ENCODE assay signal across 10 cellular contexts in genomic region chr3:188001926-188002325, GRCh38.
A peak's percentile ranks its signal among the peaks of the same experiment; 100 is the strongest.
DNase-seq lines count a peak whose midpoint lies in the region; ATAC-seq and TF ChIP-seq lines count a peak whose summit lies in the region.
"Had no signal": no experiment of that assay in that cellular context is flagged by ENCODE, and none has a peak within 500 bp of the region (broad histone marks: within the 10 kb centered on the region; RNA-seq: fewer than 3 reads in every experiment).

No MANE protein-coding gene starts in this region.

- H3K9me2 ChIP-seq in Karpas-422 (replicated peaks; ENCODE audit: insufficient read depth, low read length), result no peaks in the 10 kb centered on the region

- peaks cover 76% of the 10 kb centered on the region for H3K4me1 ChIP-seq in Karpas-422 (ENCODE audit: low read length)
- H3K4me1 ChIP-seq in right cardiac atrium (ENCODE audit: control insufficient read depth, insufficient read depth, low read length), result peaks cover 2% of the 10 kb centered on the region

- ATAC-seq in activated naive CD8-positive, alpha-beta T cell treated with anti-CD3 and anti-CD28 coated beads, Interleukin-2, amount 10 ng/mL, durations not matched to agents 7 days and 5 days (ENCODE audit: low read depth), result no peak
- ATAC-seq in activated naive CD8-positive, alpha-beta T cell treated with anti-CD3 and anti-CD28 coated beads, Interleukin-2, amount 50 U/mL, for 24 hours, result no peak
- ATAC-seq in T-helper 17 cell, result no peak
- ATAC-seq in right cardiac atrium, result no peak

- H3K4me3 Mint-ChIP-seq in activated naive CD8-positive, alpha-beta T cell treated with anti-CD3 and anti-CD28 coated beads, Interleukin-2, amount 10 ng/mL, durations not matched to agents 7 days and 5 days, result no peak overlapping the region
- no peak overlapping the region for H3K4me3 Mint-ChIP-seq in activated naive CD8-positive, alpha-beta T cell treated with anti-CD3 and anti-CD28 coated beads, Interleukin-2, amount 50 U/mL, for 24 hours
- no peak overlapping the region for H3K4me3 Mint-ChIP-seq in T-helper 17 cell
- no peak overlapping the region for H3K4me3 Mint-ChIP-seq in chondrocyte (ENCODE audit: unreplicated experiment)

- H3K36me3 Mint-ChIP-seq in activated naive CD8-positive, alpha-beta T cell treated with anti-CD3 and anti-CD28 coated beads, Interleukin-2, amount 10 ng/mL, durations not matched to agents 7 days and 5 days, result peaks cover 24% of the 10 kb centered on the region
- H3K36me3 Mint-ChIP-seq in activated naive CD8-positive, alpha-beta T cell treated with anti-CD3 and anti-CD28 coated beads, Interleukin-2, amount 50 U/mL, for 24 hours (ENCODE audit: low read depth), result no peaks in the 10 kb centered on the region
- peaks cover 3% of the 10 kb centered on the region for H3K36me3 Mint-ChIP-seq in T-helper 17 cell (ENCODE audit: low read depth)
- H3K36me3 Mint-ChIP-seq in chondrocyte (ENCODE audit: low read depth), result no peaks in the 10 kb centered on the region

- H3K79me2 ChIP-seq in Karpas-422 (ENCODE audit: low read length), result no peaks in the 10 kb centered on the region

- H3K36me3 ChIP-seq in Karpas-422 (ENCODE audit: insufficient read depth, low read length), result no peaks in the 10 kb centered on the region
- H3K36me3 ChIP-seq: BLaER1 had no signal

- POLR2A ChIA-PET in activated naive CD8-positive, alpha-beta T cell treated with anti-CD3 and anti-CD28 coated beads, Interleukin-2, amount 10 ng/mL, durations not matched to agents 7 days and 5 days (lab: Charles Lee), result interaction anchor here (3.4 kb wide), 2 partner anchors 257 to 262 kb away, joined by 23 to 57 read pairs; partner anchors contain the start of gene BCL6

- H3K9me3 Mint-ChIP-seq in activated naive CD8-positive, alpha-beta T cell treated with anti-CD3 and anti-CD28 coated beads, Interleukin-2, amount 10 ng/mL, durations not matched to agents 7 days and 5 days, result peaks cover 2% of the 10 kb centered on the region
- H3K9me3 Mint-ChIP-seq in activated naive CD8-positive, alpha-beta T cell treated with anti-CD3 and anti-CD28 coated beads, Interleukin-2, amount 50 U/mL, for 24 hours, result no peaks in the 10 kb centered on the region
- no peaks in the 10 kb centered on the region for H3K9me3 Mint-ChIP-seq in chondrocyte (ENCODE audit: low read depth)

- no peak for DNase-seq in activated naive CD8-positive, alpha-beta T cell treated with anti-CD3 and anti-CD28 coated beads, Interleukin-2, amount 10 ng/mL, durations not matched to agents 7 days and 5 days
- DNase-seq in activated naive CD8-positive, alpha-beta T cell treated with anti-CD3 and anti-CD28 coated beads, Interleukin-2, amount 50 U/mL, for 24 hours, result no peak
- DNase-seq in Karpas-422 (no peak), T-helper 17 cell (no peak), right cardiac atrium (no peak), hypothalamus (lab: John Stamatoyannopoulos, UW) (no peak), chondrocyte (ENCODE audit: low spot score) (no peak)
- DNase-seq: KG1, NCI-H1436 treated with DMSO at 0.1 percent for 48 hours had no signal

- H3K4me3 ChIP-seq in Karpas-422 (ENCODE audit: low read length) (no peak overlapping the region), right cardiac atrium (ENCODE audit: low read length) (no peak overlapping the region)
- H3K4me3 ChIP-seq: BLaER1 had no signal

- H3K9me3 ChIP-seq in Karpas-422 (ENCODE audit: low read length), result no peaks in the 10 kb centered on the region
- no peaks in the 10 kb centered on the region for H3K9me3 ChIP-seq in T-helper 17 cell (ENCODE audit: control insufficient read depth, low read length, poor library complexity, severe bottlenecking)
- no peaks in the 10 kb centered on the region for H3K9me3 ChIP-seq in right cardiac atrium (ENCODE audit: control insufficient read depth, low read length)
- H3K9me3 ChIP-seq: BLaER1 had no signal

- peak overlapping the region; percentile 50 for H3K27ac Mint-ChIP-seq in activated naive CD8-positive, alpha-beta T cell treated with anti-CD3 and anti-CD28 coated beads, Interleukin-2, amount 10 ng/mL, durations not matched to agents 7 days and 5 days
- no peak overlapping the region for H3K27ac Mint-ChIP-seq in activated naive CD8-positive, alpha-beta T cell treated with anti-CD3 and anti-CD28 coated beads, Interleukin-2, amount 50 U/mL, for 24 hours
- H3K27ac Mint-ChIP-seq in T-helper 17 cell (peak overlapping the region; percentile 90), chondrocyte (ENCODE audit: unreplicated experiment) (no peak overlapping the region)

- H4K20me1 ChIP-seq in Karpas-422 (ENCODE audit: insufficient read depth, low read depth, low read length), result no peaks in the 10 kb centered on the region
- H4K20me1 ChIP-seq: BLaER1 had no signal

- no peak for TF ChIP-seq CTCF in chondrocyte (IDR thresholded peaks at IDR 0.05)

- H3K4me2 ChIP-seq in Karpas-422 (ENCODE audit: low read depth, low read length, poor library complexity, severe bottlenecking), result no peak overlapping the region

- H3K27me3 Mint-ChIP-seq in activated naive CD8-positive, alpha-beta T cell treated with anti-CD3 and anti-CD28 coated beads, Interleukin-2, amount 10 ng/mL, durations not matched to agents 7 days and 5 days, result no peaks in the 10 kb centered on the region
- H3K27me3 Mint-ChIP-seq in activated naive CD8-positive, alpha-beta T cell treated with anti-CD3 and anti-CD28 coated beads, Interleukin-2, amount 50 U/mL, for 24 hours, result no peaks in the 10 kb centered on the region
- H3K27me3 Mint-ChIP-seq in T-helper 17 cell (no peaks in the 10 kb centered on the region), chondrocyte (ENCODE audit: low read depth) (no peaks in the 10 kb centered on the region)

- intact Hi-C loops in right cardiac atrium (cut with DNase I), result no loop called here

- H3K4me1 Mint-ChIP-seq in activated naive CD8-positive, alpha-beta T cell treated with anti-CD3 and anti-CD28 coated beads, Interleukin-2, amount 10 ng/mL, durations not matched to agents 7 days and 5 days, result peaks cover 57% of the 10 kb centered on the region
- H3K4me1 Mint-ChIP-seq in activated naive CD8-positive, alpha-beta T cell treated with anti-CD3 and anti-CD28 coated beads, Interleukin-2, amount 50 U/mL, for 24 hours, result peaks cover 42% of the 10 kb centered on the region
- H3K4me1 Mint-ChIP-seq in T-helper 17 cell (peaks cover 41% of the 10 kb centered on the region), chondrocyte (ENCODE audit: low read depth) (no peaks in the 10 kb centered on the region)

- no peak overlapping the region for H2AFZ ChIP-seq in Karpas-422 (ENCODE audit: low read length)

- peak overlapping the region; percentile 91 for H3K27ac ChIP-seq in Karpas-422 (ENCODE audit: low read length)
- no peak overlapping the region for H3K27ac ChIP-seq in right cardiac atrium (ENCODE audit: low read length)

- no peaks in the 10 kb centered on the region for H3K27me3 ChIP-seq in Karpas-422 (ENCODE audit: low read length)
- no peaks in the 10 kb centered on the region for H3K27me3 ChIP-seq in right cardiac atrium (ENCODE audit: control insufficient read depth, insufficient read depth)
- H3K27me3 ChIP-seq: BLaER1 had no signal

- no peak overlapping the region for H3K9ac ChIP-seq in Karpas-422 (ENCODE audit: low read length)
- H3K9ac ChIP-seq: BLaER1 had no signal

Comparison
In these comparisons a context has a peak if more than half of its experiments do, and no peak if none do; other contexts are left out.
1. H3K27ac Mint-ChIP-seq: peak in activated naive CD8-positive, alpha-beta T cell treated with anti-CD3 and anti-CD28 coated beads, Interleukin-2, amount 10 ng/mL, durations not matched to agents 7 days and 5 days (single experiment) and T-helper 17 cell (single experiment); none in activated naive CD8-positive, alpha-beta T cell treated with anti-CD3 and anti-CD28 coated beads, Interleukin-2, amount 50 U/mL, for 24 hours (single experiment) and chondrocyte (single experiment).